8 cellular contexts compared by ENCODE assay signal in genomic region chr16:87387942-87388817, GRCh38. TPM values are rescaled to one million over a fixed set of nuclear protein-coding genes. Genes with fewer than 3 reads are reported as not detected.
DNase-seq lines count a peak whose midpoint lies in the region; ATAC-seq and FAIRE-seq lines count a peak whose summit lies in the region.

No MANE protein-coding gene starts in this region.

- no peak overlapping the region for H2BK5ac ChIP-seq in mesendoderm (ENCODE audit: low read length)

- peaks cover 3% of the 10 kb centered on the region for H3K79me2 ChIP-seq in mesendoderm (ENCODE audit: control insufficient read depth, insufficient read depth, low read length)

- no peak overlapping the region for H2AK5ac ChIP-seq in mesendoderm (ENCODE audit: low read length)

- no peak overlapping the region for H3K18ac ChIP-seq in mesendoderm (ENCODE audit: low read length)

- H2BK15ac ChIP-seq in mesendoderm (replicated peaks; ENCODE audit: low read depth), result no peak overlapping the region

- peak overlapping the region; percentile 62 for H3K56ac ChIP-seq in mesendoderm (ENCODE audit: low read length)

- H3K4ac ChIP-seq in mesendoderm (ENCODE audit: low read depth, low read length), result no peak overlapping the region

- H3K36me3 ChIP-seq in HUES6 (ENCODE audit: control insufficient read depth, insufficient read depth, low read length), result no peaks in the 10 kb centered on the region
- no peaks in the 10 kb centered on the region for H3K36me3 ChIP-seq in NT2/D1 (ENCODE audit: insufficient read depth, insufficient read length, low read length)
- H3K36me3 ChIP-seq in mesendoderm (ENCODE audit: control insufficient read depth, insufficient read depth, low read length), result no peaks in the 10 kb centered on the region

- FAIRE-seq in endometrium (lab: Jason Lieb, UNC), result peak; percentile 94

- no peak overlapping the region for H2BK120ac ChIP-seq in mesendoderm (ENCODE audit: low read depth, low read length)

- peak overlapping the region; percentile 30 for H3K9ac ChIP-seq in HUES6 (ENCODE audit: low read length)
- peak overlapping the region; percentile 11 for H3K9ac ChIP-seq in NT2/D1 (ENCODE audit: insufficient read length, low read depth)
- no peak overlapping the region for H3K9ac ChIP-seq in mesendoderm (ENCODE audit: low read length)

- H3K4me3 ChIP-seq in HUES6 (ENCODE audit: low read depth, low read length), result peak overlapping the region; percentile 44
- H3K4me3 ChIP-seq in NT2/D1 (ENCODE audit: insufficient read length, low read depth), result no peak overlapping the region
- H3K4me3 ChIP-seq in mesendoderm (ENCODE audit: low read length), result no peak overlapping the region

- H3K4me2 ChIP-seq in mesendoderm (ENCODE audit: low read length), result peak overlapping the region; percentile 4

- H3K79me1 ChIP-seq in mesendoderm (ENCODE audit: low read length), result peaks cover 3% of the 10 kb centered on the region

- WGBS in mesendoderm (ENCODE audit: extremely low coverage, insufficient coverage, low lambda C conversion rate), result no CpG with 5 or more reads among the region's 18 CpGs

- no peak overlapping the region for H3K23ac ChIP-seq in mesendoderm (ENCODE audit: low read length)

- in situ Hi-C loops in Caki2 (cut with HindIII; ENCODE audit: low pct_unique_long_range_greater_than_20kb, low sequenced_read_pairs), result no loop called here

- peak; percentile 54 for ATAC-seq in GM21515 (IDR thresholded peaks at IDR 0.05; ENCODE audit: unreplicated experiment)

- H3K9me3 ChIP-seq in HUES6 (ENCODE audit: control insufficient read depth, insufficient read depth, low read depth, low read length) (no peaks in the 10 kb centered on the region), NT2/D1 (ENCODE audit: insufficient read depth, low read length) (no peaks in the 10 kb centered on the region)

- H4K5ac ChIP-seq in mesendoderm (ENCODE audit: low read length), result no peak overlapping the region

- DNase-seq in Caki2 (ENCODE audit: low read depth), result peak; percentile 100
- DNase-seq in NT2/D1 (ENCODE audit: low read depth, low spot score), result peak; percentile 96
- peak; percentile 82 for DNase-seq in activated CD8-positive, alpha-beta memory T cell treated with anti-CD3 and anti-CD28 coated beads, Interleukin-2, amount 50 U/mL, for 1 hour (ENCODE audit: extremely low read depth)
- DNase-seq in mesendoderm, result peak; percentile 100
- DNase-seq in stimulated activated CD8-positive, alpha-beta memory T cell treated with anti-CD3 and anti-CD28 coated beads, Interleukin-15, amount 100 ng/mL, for 1 hour (ENCODE audit: low read depth), result peak; percentile 69

- H3K27me3 ChIP-seq in HUES6 (ENCODE audit: control insufficient read depth, insufficient read depth, low read length) (no peaks in the 10 kb centered on the region), NT2/D1 (ENCODE audit: insufficient read depth, insufficient read length) (no peaks in the 10 kb centered on the region), mesendoderm (ENCODE audit: insufficient read depth, low read length, poor library complexity) (no peaks in the 10 kb centered on the region)

- H3K27ac ChIP-seq in HUES6 (ENCODE audit: low read depth, low read length) (peak overlapping the region; percentile 11), mesendoderm (ENCODE audit: low read depth, low read length) (peak overlapping the region; percentile 1)

- H3K4me1 ChIP-seq in HUES6 (ENCODE audit: control insufficient read depth, insufficient read depth, low read length), result peaks cover 6% of the 10 kb centered on the region
- H3K4me1 ChIP-seq in NT2/D1 (ENCODE audit: insufficient read depth, insufficient read length), result peaks cover 6% of the 10 kb centered on the region
- no peaks in the 10 kb centered on the region for H3K4me1 ChIP-seq in mesendoderm (ENCODE audit: control insufficient read depth, low read depth, low read length)

- no peak overlapping the region for H4K8ac ChIP-seq in mesendoderm (ENCODE audit: low read depth, low read length)

RNA-seq across cellular contexts. Expression of gene MAP1LC3B, which starts 4.0 kb away (rescaled TPM):
- total RNA-seq in Caki2 (2014; rRNA removed; shearing (Covaris generic); ENCODE audit: low replicate concordance), result 5.2 and 11.6 TPM in 2 replicates
- polyA plus RNA-seq in mesendoderm (2013, experiment 1 of 2), result 36.8 TPM
- polyA plus RNA-seq in mesendoderm (2013, experiment 2 of 2), result 35.1 TPM

RNA-seq across cellular contexts. Expression of gene FBXO31, which starts 4.6 kb away (rescaled TPM):
- total RNA-seq in Caki2 (2014; rRNA removed; shearing (Covaris generic); ENCODE audit: low replicate concordance), result 8.5 and 50.1 TPM in 2 replicates
- 10.0 TPM for polyA plus RNA-seq in mesendoderm (2013, experiment 1 of 2)
- 10.3 TPM for polyA plus RNA-seq in mesendoderm (2013, experiment 2 of 2)
